Comparison of ENCODE assay signal across 6 cellular contexts in the genomic region with DNA sequence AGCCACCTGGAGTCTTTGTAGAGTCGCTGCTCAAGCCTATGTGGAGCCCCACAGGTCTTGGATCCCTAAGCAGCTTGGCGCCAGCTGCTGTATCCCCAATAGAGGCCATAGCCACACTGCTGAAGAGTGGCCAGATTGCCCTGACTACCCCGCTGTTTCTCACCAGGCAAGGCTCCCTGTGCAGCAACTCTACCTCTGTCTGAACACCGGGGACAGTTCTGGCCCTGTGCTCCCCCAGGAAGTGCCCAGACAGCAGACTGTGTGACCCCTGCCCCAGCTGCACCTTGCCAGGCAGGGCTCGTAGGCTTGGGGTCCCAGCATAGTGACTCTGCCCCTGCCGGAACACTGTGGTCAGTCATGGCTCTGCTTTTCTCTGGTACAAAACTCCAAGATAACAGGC. TPM values are rescaled to one million over a fixed set of nuclear protein-coding genes. Genes with fewer than 3 reads are reported as not detected.
"Had no signal": no experiment of that assay in that cellular context is flagged by ENCODE, and none has a peak within 500 bp of the region (broad histone marks: within the 10 kb centered on the region; RNA-seq: fewer than 3 reads in every experiment).

No MANE protein-coding gene starts in this region.

- H3K4me2 ChIP-seq: GM23338 had no signal

- ATAC-seq: GM23338, HCT116 had no signal

- DNase-seq: H9, HFFc6 had no signal

- H3K4me3 ChIP-seq: GM23338 had no signal

- H3K27ac ChIP-seq: HL-60 had no signal

- H2AFZ ChIP-seq: GM23338 had no signal

RNA-seq across cellular contexts. Expression of a gene that starts 53.5 kb away (rescaled TPM):
- total RNA-seq: HFFc6 had no signal
- polyA plus RNA-seq: IgD-negative memory B cell had no signal
